ENCODE assay signal across 27 cellular contexts in genomic region chr5:173554038-173554955, GRCh38.
DNase-seq lines count a peak whose midpoint lies in the region; ATAC-seq and TF ChIP-seq lines count a peak whose summit lies in the region.
"Had no signal": no experiment of that assay in that cellular context is flagged by ENCODE, and none has a peak within 500 bp of the region (broad histone marks: within the 10 kb centered on the region; RNA-seq: fewer than 3 reads in every experiment).

No MANE protein-coding gene starts in this region.

- H3K4me3 Mint-ChIP-seq in neural progenitor cell: no peak overlapping the region
- H3K4me3 Mint-ChIP-seq in activated T-helper 1 cell treated with anti-CD3 and anti-CD28 coated beads, Interleukin-12 subunit alpha, Interleukin-12 subunit beta, Interleukin-2, Interleukin-4 antibody, amounts not matched to agents 30 ng/mL and 10 ng/mL and 1 ng/mL, durations not matched to agents 14 hours and 24 hours and 36 hours: no peak overlapping the region
- H3K4me3 Mint-ChIP-seq: activated T-cell treated with anti-CD3 and anti-CD28 coated beads, Interleukin-2, amount 50 U/mL, for 24 hours; T-helper 1 cell treated with Interleukin-12 subunit alpha and Interleukin-12 subunit beta and Interleukin-4 antibody, amounts not matched to agents 30 μg/mL and 1 μg/mL, for 36 hours had no signal

- no peaks in the 10 kb centered on the region for H4K20me1 ChIP-seq in PC-3 (ENCODE audit: low read length)
- no peaks in the 10 kb centered on the region for H4K20me1 ChIP-seq in neural progenitor cell (ENCODE audit: low read depth)
- H4K20me1 ChIP-seq: BLaER1 had no signal

- DNase-seq in AG20443 (ENCODE audit: low spot score) (peak; percentile 42), PC-3 (no peak), fibroblast of the aortic adventitia (ENCODE audit: low read depth) (peak; percentile 43), neural progenitor cell (ENCODE audit: low spot score) (no peak), A172 (ENCODE audit: low spot score) (no peak), HCEC 1CT (no peak)
- no peak for DNase-seq in activated T-helper 1 cell treated with anti-CD3 and anti-CD28 coated beads, Interleukin-12 subunit alpha, Interleukin-12 subunit beta, Interleukin-2, Interleukin-4 antibody, amounts not matched to agents 30 ng/mL and 10 ng/mL and 1 ng/mL, durations not matched to agents 14 hours and 24 hours and 36 hours (ENCODE audit: low spot score)
- DNase-seq: activated CD4-positive, alpha-beta T cell treated with anti-CD3 and anti-CD28 coated beads for 48 hours; activated naive CD4-positive, alpha-beta T cell treated with Interleukin-2 at 50 U/mL for 16 hours; activated T-cell treated with anti-CD3 and anti-CD28 coated beads, Interleukin-2, amount 50 U/mL, for 24 hours; amniotic stem cell; dermis blood vessel endothelial cell; GF-D8; GOT3; kidney glomerular epithelial cell; mesenchymal stem cell; NCI-H1092; NCI-H187 treated with DMSO at 0.1 percent for 48 hours; NCI-H526; Peyer's patch; stomach had no signal

- POLR2A ChIA-PET in PC-3 (lab: Charles Lee; ENCODE audit: unreplicated experiment): no interaction called here

- H3F3A ChIP-seq in PC-3 (ENCODE audit: low read length, unreplicated experiment): no peaks in the 10 kb centered on the region
- H3F3A ChIP-seq in neural progenitor cell (ENCODE audit: low read depth): peaks cover 36% of the 10 kb centered on the region

- intact Hi-C loops in PC-3 (cut with micrococcal nuclease): no loop called here
- intact Hi-C loops in activated T-helper 1 cell treated with anti-CD3 and anti-CD28 coated beads, Interleukin-12 subunit alpha, Interleukin-12 subunit beta, Interleukin-2, Interleukin-4 antibody, amounts not matched to agents 30 ng/mL and 10 ng/mL and 1 ng/mL, durations not matched to agents 14 hours and 24 hours and 36 hours (cut with micrococcal nuclease): no loop called here

- H3K36me3 ChIP-seq in PC-3 (ENCODE audit: low read depth, low read length) (no peaks in the 10 kb centered on the region), neural progenitor cell (no peaks in the 10 kb centered on the region)
- H3K36me3 ChIP-seq: BLaER1, cardiac muscle cell, Peyer's patch, stomach, upper lobe of left lung had no signal

- ATAC-seq in PC-3 (no peak; the same call in 1 of the 2 replicates), HG02678 (IDR thresholded peaks at IDR 0.05; ENCODE audit: unreplicated experiment) (no peak)

- H3K9me3 ChIP-seq in PC-3 (ENCODE audit: low read length) (no peaks in the 10 kb centered on the region), neural progenitor cell (ENCODE audit: low read depth) (no peaks in the 10 kb centered on the region)
- H3K9me3 ChIP-seq: Peyer's patch, upper lobe of left lung had no signal

- peaks cover under 1% of the 10 kb centered on the region for H3K9me3 Mint-ChIP-seq in neural progenitor cell
- no peaks in the 10 kb centered on the region for H3K9me3 Mint-ChIP-seq in activated T-helper 1 cell treated with anti-CD3 and anti-CD28 coated beads, Interleukin-12 subunit alpha, Interleukin-12 subunit beta, Interleukin-2, Interleukin-4 antibody, amounts not matched to agents 30 ng/mL and 10 ng/mL and 1 ng/mL, durations not matched to agents 14 hours and 24 hours and 36 hours
- H3K9me3 Mint-ChIP-seq: activated T-cell treated with anti-CD3 and anti-CD28 coated beads, Interleukin-2, amount 50 U/mL, for 24 hours; T-helper 1 cell treated with Interleukin-12 subunit alpha and Interleukin-12 subunit beta and Interleukin-4 antibody, amounts not matched to agents 30 μg/mL and 1 μg/mL, for 36 hours had no signal

- no peak overlapping the region for H3K4me2 ChIP-seq in PC-3 (ENCODE audit: low read length)
- no peak overlapping the region for H3K4me2 ChIP-seq in neural progenitor cell
- H3K4me2 ChIP-seq: BLaER1 had no signal

- BruUV-seq in PC-3 (replicated peaks; lab: Mats Ljungman, UMichigan): no TSS peak

- no peak overlapping the region for H3K4me3 ChIP-seq in PC-3 (ENCODE audit: low read length)
- H3K4me3 ChIP-seq in fibroblast of the aortic adventitia (ENCODE audit: low read depth, low read length): no peak overlapping the region
- H3K4me3 ChIP-seq in neural progenitor cell: no peak overlapping the region
- H3K4me3 ChIP-seq: BLaER1, cardiac muscle cell, Peyer's patch, stomach, upper lobe of left lung had no signal

- TF ChIP-seq CTCF in PC-3 (conservative IDR thresholded peaks at IDR 0.05; ENCODE audit: low read depth, low read length): 0 out of 2 replicates have a peak, but pooled peaks have one; percentile 11
- TF ChIP-seq CTCF in fibroblast of the aortic adventitia (IDR thresholded peaks at IDR 0.05; ENCODE audit: insufficient read depth, low read length): no peak
- no peak for TF ChIP-seq CTCF in neural progenitor cell (IDR thresholded peaks at IDR 0.05)

- H3K27ac Mint-ChIP-seq in neural progenitor cell: peak overlapping the region; percentile 31
- H3K27ac Mint-ChIP-seq in activated T-helper 1 cell treated with anti-CD3 and anti-CD28 coated beads, Interleukin-12 subunit alpha, Interleukin-12 subunit beta, Interleukin-2, Interleukin-4 antibody, amounts not matched to agents 30 ng/mL and 10 ng/mL and 1 ng/mL, durations not matched to agents 14 hours and 24 hours and 36 hours: no peak overlapping the region
- H3K27ac Mint-ChIP-seq: activated T-cell treated with anti-CD3 and anti-CD28 coated beads, Interleukin-2, amount 50 U/mL, for 24 hours; T-helper 1 cell treated with Interleukin-12 subunit alpha and Interleukin-12 subunit beta and Interleukin-4 antibody, amounts not matched to agents 30 μg/mL and 1 μg/mL, for 36 hours had no signal

- H2AFZ ChIP-seq in PC-3 (ENCODE audit: low read length) (no peak overlapping the region), neural progenitor cell (replicated peaks) (peak overlapping the region; percentile 68)

- no peaks in the 10 kb centered on the region for H3K36me3 Mint-ChIP-seq in neural progenitor cell
- no peaks in the 10 kb centered on the region for H3K36me3 Mint-ChIP-seq in activated T-helper 1 cell treated with anti-CD3 and anti-CD28 coated beads, Interleukin-12 subunit alpha, Interleukin-12 subunit beta, Interleukin-2, Interleukin-4 antibody, amounts not matched to agents 30 ng/mL and 10 ng/mL and 1 ng/mL, durations not matched to agents 14 hours and 24 hours and 36 hours (ENCODE audit: low read depth)

- peaks cover 27% of the 10 kb centered on the region for H3K4me1 Mint-ChIP-seq in neural progenitor cell
- H3K4me1 Mint-ChIP-seq in activated T-helper 1 cell treated with anti-CD3 and anti-CD28 coated beads, Interleukin-12 subunit alpha, Interleukin-12 subunit beta, Interleukin-2, Interleukin-4 antibody, amounts not matched to agents 30 ng/mL and 10 ng/mL and 1 ng/mL, durations not matched to agents 14 hours and 24 hours and 36 hours (ENCODE audit: low read depth): no peaks in the 10 kb centered on the region

- H3K27ac ChIP-seq in PC-3 (ENCODE audit: low read length): no peak overlapping the region
- peak overlapping the region; percentile 83 for H3K27ac ChIP-seq in neural progenitor cell
- H3K27ac ChIP-seq: BLaER1, cardiac muscle cell, HL-60, Peyer's patch, stomach, upper lobe of left lung had no signal

- H3K79me2 ChIP-seq in PC-3 (ENCODE audit: low read length): no peaks in the 10 kb centered on the region
- H3K79me2 ChIP-seq in neural progenitor cell (ENCODE audit: low read depth): no peaks in the 10 kb centered on the region

- no peak overlapping the region for H3K9ac ChIP-seq in PC-3 (ENCODE audit: low read length)
- H3K9ac ChIP-seq in neural progenitor cell: no peak overlapping the region
- H3K9ac ChIP-seq: BLaER1 had no signal

- H3K4me1 ChIP-seq in PC-3 (ENCODE audit: insufficient read depth, low read length): no peaks in the 10 kb centered on the region
- H3K4me1 ChIP-seq in neural progenitor cell: peaks cover 36% of the 10 kb centered on the region
- H3K4me1 ChIP-seq: Peyer's patch, upper lobe of left lung had no signal

- 0 out of 2 replicates have a peak, but pooled peaks cover 5% of the 10 kb centered on the region for H3K27me3 ChIP-seq in PC-3 (ENCODE audit: low read length)
- no peaks in the 10 kb centered on the region for H3K27me3 ChIP-seq in neural progenitor cell
- H3K27me3 ChIP-seq: BLaER1, cardiac muscle cell, Peyer's patch, upper lobe of left lung had no signal

- CTCF ChIA-PET in PC-3 (lab: Charles Lee): no interaction called here

- peaks cover 4% of the 10 kb centered on the region for H3K27me3 Mint-ChIP-seq in neural progenitor cell (ENCODE audit: insufficient read depth, low read depth)
- peaks cover 1% of the 10 kb centered on the region for H3K27me3 Mint-ChIP-seq in activated T-helper 1 cell treated with anti-CD3 and anti-CD28 coated beads, Interleukin-12 subunit alpha, Interleukin-12 subunit beta, Interleukin-2, Interleukin-4 antibody, amounts not matched to agents 30 ng/mL and 10 ng/mL and 1 ng/mL, durations not matched to agents 14 hours and 24 hours and 36 hours (ENCODE audit: insufficient read depth)

- no peaks in the 10 kb centered on the region; the same call in 1 of the 2 replicates for H3K9me2 ChIP-seq in PC-3 (replicated peaks; ENCODE audit: low read length)

Comparison
In these comparisons a context has a peak if more than half of its experiments do, and no peak if none do; other contexts are left out.
1. DNase-seq: peak in AG20443 (single experiment) and fibroblast of the aortic adventitia (single experiment); none in PC-3 (single experiment), neural progenitor cell (single experiment), A172 (single experiment), HCEC 1CT (single experiment) and activated T-helper 1 cell treated with anti-CD3 and anti-CD28 coated beads, Interleukin-12 subunit alpha, Interleukin-12 subunit beta, Interleukin-2, Interleukin-4 antibody, amounts not matched to agents 30 ng/mL and 10 ng/mL and 1 ng/mL, durations not matched to agents 14 hours and 24 hours and 36 hours (single experiment).